In genomic region chr10:97887399-97887798, GRCh38 we compare ENCODE assay signal across 1 cellular context.
TF ChIP-seq lines count a peak whose summit lies in the region.

No MANE protein-coding gene starts in this region.

TF ChIP-seq in K562, 482 proteins besides CTCF, POLR2A, EP300 and RAD21 (continued from another document and continues in another):
- TF ChIP-seq ZNF280A (IDR thresholded peaks at IDR 0.05; ENCODE audit: low read depth, partially characterized antibody) (no peak), FOSL1 (tag; conservative IDR thresholded peaks at IDR 0.05) (peak; percentile 86), MTA1 (IDR thresholded peaks at IDR 0.05; ENCODE audit: borderline replicate concordance) (no peak), NFE2L1 (tag; IDR thresholded peaks at IDR 0.05; ENCODE audit: borderline replicate concordance, low read depth) (no peak), SRSF7 (optimal IDR thresholded peaks at IDR 0.05; ENCODE audit: low read depth, low read length) (no peak), PHF21A (IDR thresholded peaks at IDR 0.05; ENCODE audit: borderline replicate concordance, low read depth) (no peak), TARDBP (IDR thresholded peaks at IDR 0.05) (no peak), NCOA6 (IDR thresholded peaks at IDR 0.05) (no peak), ZNF121 (CRISPR knock-in tag; conservative IDR thresholded peaks at IDR 0.05) (no peak), TFE3 (CRISPR knock-in tag; IDR thresholded peaks at IDR 0.05) (no peak), RB1 (IDR thresholded peaks at IDR 0.05; ENCODE audit: low read depth) (no peak), ZNF707 (CRISPR knock-in tag; conservative IDR thresholded peaks at IDR 0.05) (no peak), ZNF444 (CRISPR knock-in tag; IDR thresholded peaks at IDR 0.05) (no peak), MTA3 (IDR thresholded peaks at IDR 0.05; ENCODE audit: borderline replicate concordance) (no peak), PCBP2 (IDR thresholded peaks at IDR 0.05; ENCODE audit: low read depth, low read length, poor library complexity, severe bottlenecking) (no peak), ATF2 (CRISPR knock-in tag; IDR thresholded peaks at IDR 0.05) (no peak), PCBP1 (IDR thresholded peaks at IDR 0.05; ENCODE audit: low read depth, low read length, poor library complexity, severe bottlenecking) (no peak), SMARCE1 (IDR thresholded peaks at IDR 0.05) (peak; percentile 63; the same call in 1 of the 2 replicates), TAL1 (IDR thresholded peaks at IDR 0.05) (peak; percentile 67), HMGXB4 (CRISPR knock-in tag; IDR thresholded peaks at IDR 0.05) (no peak), ETV1 (tag; conservative IDR thresholded peaks at IDR 0.05; ENCODE audit: low read depth) (0 out of 2 replicates have a peak, but pooled peaks have one; percentile 29), EZH2 (IDR thresholded peaks at IDR 0.05; ENCODE audit: borderline replicate concordance, low read depth, low read length) (no peak), HOMEZ (CRISPR knock-in tag; IDR thresholded peaks at IDR 0.05) (no peak), SMAD4 (CRISPR knock-in tag; conservative IDR thresholded peaks at IDR 0.05) (peak; percentile 49; the same call in 1 of the 2 replicates), FUS (optimal IDR thresholded peaks at IDR 0.05; ENCODE audit: low read depth, low read length) (no peak), ZNF140 (CRISPR knock-in tag; IDR thresholded peaks at IDR 0.05) (no peak), PRMT5 (CRISPR knock-in tag; IDR thresholded peaks at IDR 0.05) (no peak), ADNP (tag; IDR thresholded peaks at IDR 0.05) (peak; percentile 76; the same call in 1 of the 2 replicates), ZNF584 (CRISPR knock-in tag; IDR thresholded peaks at IDR 0.05; ENCODE audit: low read depth) (no peak), ZKSCAN1 (IDR thresholded peaks at IDR 0.05; ENCODE audit: low read depth, low read length) (no peak), ZNF77 (CRISPR knock-in tag; IDR thresholded peaks at IDR 0.05) (no peak), CBFA2T2 (conservative IDR thresholded peaks at IDR 0.05) (peak; percentile 70), ZNF324 (CRISPR knock-in tag; IDR thresholded peaks at IDR 0.05) (no peak), FIP1L1 (IDR thresholded peaks at IDR 0.05; ENCODE audit: low read depth, low read length, poor library complexity, severe bottlenecking) (no peak), NCOR1 (IDR thresholded peaks at IDR 0.05) (peak; percentile 71), FOXP4 (CRISPR knock-in tag; IDR thresholded peaks at IDR 0.05; ENCODE audit: borderline replicate concordance) (no peak), RBM14 (IDR thresholded peaks at IDR 0.05; ENCODE audit: borderline replicate concordance, insufficient read depth, low read depth, low read length) (no peak), KDM1A (IDR thresholded peaks at IDR 0.05) (peak; percentile 41 to 71), RBM17 (IDR thresholded peaks at IDR 0.05; ENCODE audit: borderline replicate concordance, low read depth, low read length) (no peak), RBM34 (IDR thresholded peaks at IDR 0.05; ENCODE audit: borderline replicate concordance, insufficient read depth, low read length) (no peak), GATA2 (CRISPR knock-in tag; IDR thresholded peaks at IDR 0.05) (0 out of 2 replicates have a peak, but pooled peaks have one; percentile 24), PHB (CRISPR knock-in tag; IDR thresholded peaks at IDR 0.05) (no peak), ZNF445 (CRISPR knock-in tag; IDR thresholded peaks at IDR 0.05; ENCODE audit: low read depth) (no peak), TRIM24 (IDR thresholded peaks at IDR 0.05) (peak; percentile 24 to 43; a peak in 1 of 4 replicates), ZSCAN32 (CRISPR knock-in tag; IDR thresholded peaks at IDR 0.05) (no peak), SNAPC5 (CRISPR knock-in tag; IDR thresholded peaks at IDR 0.05) (no peak), ZNF780A (CRISPR knock-in tag; IDR thresholded peaks at IDR 0.05) (no peak), SMC3 (conservative IDR thresholded peaks at IDR 0.05; ENCODE audit: insufficient read depth, low read depth, low read length) (no peak), CBFA2T3 (IDR thresholded peaks at IDR 0.05) (peak; percentile 83), ZBTB1 (CRISPR knock-in tag; IDR thresholded peaks at IDR 0.05; ENCODE audit: borderline replicate concordance, low read depth) (no peak), ZNF644 (tag; IDR thresholded peaks at IDR 0.05; ENCODE audit: low read depth) (no peak), RFX5 (IDR thresholded peaks at IDR 0.05; ENCODE audit: low read depth, low read length) (no peak)
- TF ChIP-seq, protein P1, sequence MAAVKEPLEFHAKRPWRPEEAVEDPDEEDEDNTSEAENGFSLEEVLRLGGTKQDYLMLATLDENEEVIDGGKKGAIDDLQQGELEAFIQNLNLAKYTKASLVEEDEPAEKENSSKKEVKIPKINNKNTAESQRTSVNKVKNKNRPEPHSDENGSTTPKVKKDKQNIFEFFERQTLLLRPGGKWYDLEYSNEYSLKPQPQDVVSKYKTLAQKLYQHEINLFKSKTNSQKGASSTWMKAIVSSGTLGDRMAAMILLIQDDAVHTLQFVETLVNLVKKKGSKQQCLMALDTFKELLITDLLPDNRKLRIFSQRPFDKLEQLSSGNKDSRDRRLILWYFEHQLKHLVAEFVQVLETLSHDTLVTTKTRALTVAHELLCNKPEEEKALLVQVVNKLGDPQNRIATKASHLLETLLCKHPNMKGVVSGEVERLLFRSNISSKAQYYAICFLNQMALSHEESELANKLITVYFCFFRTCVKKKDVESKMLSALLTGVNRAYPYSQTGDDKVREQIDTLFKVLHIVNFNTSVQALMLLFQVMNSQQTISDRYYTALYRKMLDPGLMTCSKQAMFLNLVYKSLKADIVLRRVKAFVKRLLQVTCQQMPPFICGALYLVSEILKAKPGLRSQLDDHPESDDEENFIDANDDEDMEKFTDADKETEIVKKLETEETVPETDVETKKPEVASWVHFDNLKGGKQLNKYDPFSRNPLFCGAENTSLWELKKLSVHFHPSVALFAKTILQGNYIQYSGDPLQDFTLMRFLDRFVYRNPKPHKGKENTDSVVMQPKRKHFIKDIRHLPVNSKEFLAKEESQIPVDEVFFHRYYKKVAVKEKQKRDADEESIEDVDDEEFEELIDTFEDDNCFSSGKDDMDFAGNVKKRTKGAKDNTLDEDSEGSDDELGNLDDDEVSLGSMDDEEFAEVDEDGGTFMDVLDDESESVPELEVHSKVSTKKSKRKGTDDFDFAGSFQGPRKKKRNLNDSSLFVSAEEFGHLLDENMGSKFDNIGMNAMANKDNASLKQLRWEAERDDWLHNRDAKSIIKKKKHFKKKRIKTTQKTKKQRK (IDR thresholded peaks at IDR 0.05; ENCODE audit: borderline replicate concordance, low read depth, low read length) = no peak
- TF ChIP-seq, protein P2, sequence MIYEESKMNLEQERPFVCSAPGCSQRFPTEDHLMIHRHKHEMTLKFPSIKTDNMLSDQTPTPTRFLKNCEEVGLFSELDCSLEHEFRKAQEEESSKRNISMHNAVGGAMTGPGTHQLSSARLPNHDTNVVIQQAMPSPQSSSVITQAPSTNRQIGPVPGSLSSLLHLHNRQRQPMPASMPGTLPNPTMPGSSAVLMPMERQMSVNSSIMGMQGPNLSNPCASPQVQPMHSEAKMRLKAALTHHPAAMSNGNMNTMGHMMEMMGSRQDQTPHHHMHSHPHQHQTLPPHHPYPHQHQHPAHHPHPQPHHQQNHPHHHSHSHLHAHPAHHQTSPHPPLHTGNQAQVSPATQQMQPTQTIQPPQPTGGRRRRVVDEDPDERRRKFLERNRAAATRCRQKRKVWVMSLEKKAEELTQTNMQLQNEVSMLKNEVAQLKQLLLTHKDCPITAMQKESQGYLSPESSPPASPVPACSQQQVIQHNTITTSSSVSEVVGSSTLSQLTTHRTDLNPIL (CRISPR knock-in tag; IDR thresholded peaks at IDR 0.05) = no peak
- TF ChIP-seq, protein P3, sequence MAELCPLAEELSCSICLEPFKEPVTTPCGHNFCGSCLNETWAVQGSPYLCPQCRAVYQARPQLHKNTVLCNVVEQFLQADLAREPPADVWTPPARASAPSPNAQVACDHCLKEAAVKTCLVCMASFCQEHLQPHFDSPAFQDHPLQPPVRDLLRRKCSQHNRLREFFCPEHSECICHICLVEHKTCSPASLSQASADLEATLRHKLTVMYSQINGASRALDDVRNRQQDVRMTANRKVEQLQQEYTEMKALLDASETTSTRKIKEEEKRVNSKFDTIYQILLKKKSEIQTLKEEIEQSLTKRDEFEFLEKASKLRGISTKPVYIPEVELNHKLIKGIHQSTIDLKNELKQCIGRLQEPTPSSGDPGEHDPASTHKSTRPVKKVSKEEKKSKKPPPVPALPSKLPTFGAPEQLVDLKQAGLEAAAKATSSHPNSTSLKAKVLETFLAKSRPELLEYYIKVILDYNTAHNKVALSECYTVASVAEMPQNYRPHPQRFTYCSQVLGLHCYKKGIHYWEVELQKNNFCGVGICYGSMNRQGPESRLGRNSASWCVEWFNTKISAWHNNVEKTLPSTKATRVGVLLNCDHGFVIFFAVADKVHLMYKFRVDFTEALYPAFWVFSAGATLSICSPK (IDR thresholded peaks at IDR 0.05; ENCODE audit: borderline replicate concordance) = no peak
